In genomic region chr11:45666648-45667642, GRCh38 we compare ENCODE assay signal across 23 cellular contexts. TPM values are rescaled to one million over a fixed set of nuclear protein-coding genes. Genes with fewer than 3 reads are reported as not detected.
DNase-seq lines count a peak whose midpoint lies in the region; ATAC-seq, FAIRE-seq and TF ChIP-seq lines count a peak whose summit lies in the region.
"Had no signal": no experiment of that assay in that cellular context is flagged by ENCODE, and none has a peak within 500 bp of the region (broad histone marks: within the 10 kb centered on the region; RNA-seq: fewer than 3 reads in every experiment).

No MANE protein-coding gene starts in this region.

- peak overlapping the region; percentile 72 for H3K4me3 Mint-ChIP-seq in CD8-positive, alpha-beta T cell
- peak overlapping the region; percentile 51 for H3K4me3 Mint-ChIP-seq in activated T-helper 1 cell treated with anti-CD3 and anti-CD28 coated beads, Interleukin-12 subunit alpha, Interleukin-12 subunit beta, Interleukin-2, Interleukin-4 antibody, amounts not matched to agents 30 ng/mL and 10 ng/mL and 1 ng/mL, durations not matched to agents 14 hours and 24 hours and 36 hours
- peak overlapping the region; percentile 66 for H3K4me3 Mint-ChIP-seq in progenitor cell of endocrine pancreas (ENCODE audit: low read depth)

- POLR2A ChIA-PET in CD8-positive, alpha-beta T cell (lab: Charles Lee), result no interaction called here

- no peak overlapping the region for H3K27ac ChIP-seq in CD8-positive, alpha-beta T cell (ENCODE audit: low read depth, low read length)
- H3K27ac ChIP-seq in kidney (ENCODE audit: low read depth in 2 of 2, low read length in 2 of 2), result no peak overlapping the region
- H3K27ac ChIP-seq: HL-60, testis had no signal

- H3K27me3 ChIP-seq in CD8-positive, alpha-beta T cell (ENCODE audit: insufficient read depth, low read length), result peaks cover 14% of the 10 kb centered on the region
- H3K27me3 ChIP-seq: testis had no signal

- peaks cover 43% of the 10 kb centered on the region for H3K27me3 Mint-ChIP-seq in CD8-positive, alpha-beta T cell (ENCODE audit: low read depth)
- peaks cover 49% of the 10 kb centered on the region for H3K27me3 Mint-ChIP-seq in activated T-helper 1 cell treated with anti-CD3 and anti-CD28 coated beads, Interleukin-12 subunit alpha, Interleukin-12 subunit beta, Interleukin-2, Interleukin-4 antibody, amounts not matched to agents 30 ng/mL and 10 ng/mL and 1 ng/mL, durations not matched to agents 14 hours and 24 hours and 36 hours (ENCODE audit: insufficient read depth)
- H3K27me3 Mint-ChIP-seq in progenitor cell of endocrine pancreas, result peaks cover 66% of the 10 kb centered on the region

- no peak for TF ChIP-seq CTCF in CD8-positive, alpha-beta T cell (IDR thresholded peaks at IDR 0.05)
- TF ChIP-seq CTCF in kidney (IDR thresholded peaks at IDR 0.05; ENCODE audit: borderline replicate concordance, extremely low read depth, insufficient read depth), result no peak
- no peak for TF ChIP-seq CTCF in progenitor cell of endocrine pancreas (IDR thresholded peaks at IDR 0.05; ENCODE audit: unreplicated experiment)

- peaks cover 10% of the 10 kb centered on the region for H3K4me1 ChIP-seq in CD8-positive, alpha-beta T cell (ENCODE audit: insufficient read depth, low read length)
- H3K4me1 ChIP-seq in kidney (ENCODE audit: control insufficient read depth in 1 of 2, insufficient read depth in 1 of 2, low read depth in 1 of 2, low read length in 2 of 2), result peaks cover 0 to 6% of the 10 kb centered on the region in 2 donors

- H3K36me3 Mint-ChIP-seq in CD8-positive, alpha-beta T cell, result no peaks in the 10 kb centered on the region
- no peaks in the 10 kb centered on the region for H3K36me3 Mint-ChIP-seq in activated T-helper 1 cell treated with anti-CD3 and anti-CD28 coated beads, Interleukin-12 subunit alpha, Interleukin-12 subunit beta, Interleukin-2, Interleukin-4 antibody, amounts not matched to agents 30 ng/mL and 10 ng/mL and 1 ng/mL, durations not matched to agents 14 hours and 24 hours and 36 hours (ENCODE audit: low read depth)
- no peaks in the 10 kb centered on the region for H3K36me3 Mint-ChIP-seq in progenitor cell of endocrine pancreas (ENCODE audit: insufficient read depth)

- CTCF ChIA-PET in CD8-positive, alpha-beta T cell (lab: Charles Lee), result no interaction called here

- H3K9ac ChIP-seq in kidney (ENCODE audit: low read length in 2 of 2), result no peak overlapping the region

- no peak for FAIRE-seq in kidney (lab: Jason Lieb, UNC)
- FAIRE-seq: colon had no signal

- intact Hi-C loops in CD8-positive, alpha-beta T cell (cut with DNase I, micrococcal nuclease), result no loop called here
- intact Hi-C loops in activated T-helper 1 cell treated with anti-CD3 and anti-CD28 coated beads, Interleukin-12 subunit alpha, Interleukin-12 subunit beta, Interleukin-2, Interleukin-4 antibody, amounts not matched to agents 30 ng/mL and 10 ng/mL and 1 ng/mL, durations not matched to agents 14 hours and 24 hours and 36 hours (cut with micrococcal nuclease), result no loop called here
- intact Hi-C loops in kidney (cut with DNase I) (no loop called here), head of caudate nucleus (cut with DNase I) (loop anchor here (10.0 kb wide), 1 partner anchor 292 kb away; no protein-coding TSS in a partner anchor)

- H3K27ac Mint-ChIP-seq in CD8-positive, alpha-beta T cell, result no peak overlapping the region
- no peak overlapping the region for H3K27ac Mint-ChIP-seq in activated T-helper 1 cell treated with anti-CD3 and anti-CD28 coated beads, Interleukin-12 subunit alpha, Interleukin-12 subunit beta, Interleukin-2, Interleukin-4 antibody, amounts not matched to agents 30 ng/mL and 10 ng/mL and 1 ng/mL, durations not matched to agents 14 hours and 24 hours and 36 hours
- H3K27ac Mint-ChIP-seq in progenitor cell of endocrine pancreas, result no peak overlapping the region
- H3K27ac Mint-ChIP-seq: activated CD4-positive, alpha-beta T cell treated with anti-CD3 and anti-CD28 coated beads for 36 hours had no signal

- H3K4me1 Mint-ChIP-seq in CD8-positive, alpha-beta T cell (ENCODE audit: low read depth), result peaks cover 7% of the 10 kb centered on the region
- no peaks in the 10 kb centered on the region for H3K4me1 Mint-ChIP-seq in activated T-helper 1 cell treated with anti-CD3 and anti-CD28 coated beads, Interleukin-12 subunit alpha, Interleukin-12 subunit beta, Interleukin-2, Interleukin-4 antibody, amounts not matched to agents 30 ng/mL and 10 ng/mL and 1 ng/mL, durations not matched to agents 14 hours and 24 hours and 36 hours (ENCODE audit: low read depth)
- H3K4me1 Mint-ChIP-seq in progenitor cell of endocrine pancreas (ENCODE audit: low read depth), result no peaks in the 10 kb centered on the region

- ATAC-seq in CD8-positive, alpha-beta T cell, result no peak
- ATAC-seq in HG02884 (IDR thresholded peaks at IDR 0.05; ENCODE audit: unreplicated experiment) (no peak), GM18511 (IDR thresholded peaks at IDR 0.05; ENCODE audit: unreplicated experiment) (no peak)
- ATAC-seq: activated CD4-positive, alpha-beta T cell treated with anti-CD3 and anti-CD28 coated beads for 36 hours had no signal

- H3K9me3 ChIP-seq in CD8-positive, alpha-beta T cell (ENCODE audit: low read length), result no peaks in the 10 kb centered on the region
- no peaks in the 10 kb centered on the region for H3K9me3 ChIP-seq in kidney (ENCODE audit: control insufficient read depth in 1 of 2, low read length in 2 of 2)
- H3K9me3 ChIP-seq: prostate gland, testis had no signal

- H3K4me3 ChIP-seq in CD8-positive, alpha-beta T cell (ENCODE audit: low read depth, low read length), result no peak overlapping the region
- H3K4me3 ChIP-seq in kidney (ENCODE audit: low read length in 2 of 2), result no peak overlapping the region
- H3K4me3 ChIP-seq: prostate gland, testis had no signal

- no peaks in the 10 kb centered on the region for H3K36me3 ChIP-seq in CD8-positive, alpha-beta T cell (ENCODE audit: insufficient read depth, low read length)
- no peaks in the 10 kb centered on the region for H3K36me3 ChIP-seq in kidney (ENCODE audit: control insufficient read depth in 1 of 2, insufficient read depth in 2 of 2, low read length in 2 of 2)
- H3K36me3 ChIP-seq: prostate gland had no signal

- H3K9me3 Mint-ChIP-seq in CD8-positive, alpha-beta T cell, result no peaks in the 10 kb centered on the region
- H3K9me3 Mint-ChIP-seq in activated T-helper 1 cell treated with anti-CD3 and anti-CD28 coated beads, Interleukin-12 subunit alpha, Interleukin-12 subunit beta, Interleukin-2, Interleukin-4 antibody, amounts not matched to agents 30 ng/mL and 10 ng/mL and 1 ng/mL, durations not matched to agents 14 hours and 24 hours and 36 hours, result no peaks in the 10 kb centered on the region
- no peaks in the 10 kb centered on the region for H3K9me3 Mint-ChIP-seq in progenitor cell of endocrine pancreas (ENCODE audit: low read depth)

- DNase-seq in CD8-positive, alpha-beta T cell, result no peak
- no peak for DNase-seq in activated T-helper 1 cell treated with anti-CD3 and anti-CD28 coated beads, Interleukin-12 subunit alpha, Interleukin-12 subunit beta, Interleukin-2, Interleukin-4 antibody, amounts not matched to agents 30 ng/mL and 10 ng/mL and 1 ng/mL, durations not matched to agents 14 hours and 24 hours and 36 hours (ENCODE audit: low spot score)
- DNase-seq in kidney, result peak; percentile 36
- DNase-seq in progenitor cell of endocrine pancreas (ENCODE audit: low spot score, unreplicated experiment), result no peak
- no peak for DNase-seq in head of caudate nucleus
- DNase-seq in HuH-7 (ENCODE audit: low spot score), result no peak
- DNase-seq: activated CD4-positive, alpha-beta T cell treated with anti-CD3 and anti-CD28 coated beads for 36 hours; activated naive CD4-positive, alpha-beta T cell treated with anti-CD3 and anti-CD28 coated beads, Interleukin-2, amount 50 U/mL, for 16 hours; activated T-cell treated with anti-CD3 and anti-CD28 coated beads, Interleukin-2, amount 50 U/mL, for 48 hours; DMS79; NCI-H1092 treated with DMSO at 0.1 percent for 48 hours; NCI-H1930; NCI-H345; NCI-H82; OCI-M1; SHP77; T-helper 1 cell; testis had no signal

RNA-seq across cellular contexts. Expression of gene CHST1, which starts 1.5 kb away (rescaled TPM):
- not detected for total RNA-seq in CD8-positive, alpha-beta T cell
- 0.17 and 0.23 TPM in 2 replicates for total RNA-seq in activated T-helper 1 cell treated with anti-CD3 and anti-CD28 coated beads, Interleukin-12 subunit alpha, Interleukin-12 subunit beta, Interleukin-2, Interleukin-4 antibody, amounts not matched to agents 30 ng/mL and 10 ng/mL and 1 ng/mL, durations not matched to agents 14 hours and 24 hours and 36 hours
- total RNA-seq in kidney (2.8 TPM), progenitor cell of endocrine pancreas (0.31 and 0.36 TPM in 2 replicates)
- 2.9 TPM for polyA plus RNA-seq in kidney (ENCODE audit: insufficient read depth, low read depth, low replicate concordance)
